ENCODE assay signal across 8 cellular contexts in the genomic region with DNA sequence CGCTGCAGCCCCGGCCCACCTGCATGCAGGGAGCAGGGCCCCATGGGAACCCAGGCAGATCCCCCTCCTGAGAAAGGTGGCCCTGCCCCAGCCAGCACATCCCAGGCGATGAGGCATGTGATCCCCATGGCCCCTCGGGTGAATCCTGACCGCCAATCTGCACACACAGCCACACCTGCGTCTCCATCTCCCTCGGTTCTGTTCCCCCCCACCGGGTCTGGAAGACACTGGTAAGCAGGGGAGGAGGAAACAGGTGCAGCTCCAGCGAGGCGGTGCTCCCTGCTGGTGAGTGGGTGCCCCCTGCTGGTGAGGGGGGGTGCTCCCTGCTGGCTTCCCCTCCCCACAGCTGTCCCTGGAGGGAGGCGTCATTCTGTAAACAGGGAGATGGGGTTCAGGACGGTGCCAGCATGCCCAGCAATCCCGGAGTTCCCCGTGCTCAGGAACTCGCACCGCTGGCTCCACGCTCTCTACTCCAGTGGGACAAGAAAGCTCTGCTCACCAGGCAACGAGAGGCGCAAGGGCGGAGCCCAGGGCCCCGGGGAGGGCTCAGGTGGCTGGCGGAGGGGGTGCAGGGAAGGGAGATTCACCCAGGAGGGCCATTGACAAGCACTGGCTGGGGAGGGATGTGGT. TPM values are rescaled to one million over a fixed set of nuclear protein-coding genes. Genes with fewer than 3 reads are reported as not detected.
DNase-seq lines count a peak whose midpoint lies in the region; FAIRE-seq lines count a peak whose summit lies in the region.

No MANE protein-coding gene starts in this region.

- H3K9me3 Mint-ChIP-seq in activated T-helper 2 cell treated with anti-CD3 and anti-CD28 coated beads, Interferon-gamma antibody, Interleukin-2, Interleukin-4, amounts not matched to agents 10 μg/mL and 5 μg/mL and 100 μg/mL, durations not matched to agents 14 hours and 24 hours and 36 hours: no peaks in the 10 kb centered on the region

- H3K27me3 Mint-ChIP-seq in activated T-helper 2 cell treated with anti-CD3 and anti-CD28 coated beads, Interferon-gamma antibody, Interleukin-2, Interleukin-4, amounts not matched to agents 10 μg/mL and 5 μg/mL and 100 μg/mL, durations not matched to agents 14 hours and 24 hours and 36 hours (ENCODE audit: low read depth): peaks cover 2% of the 10 kb centered on the region

- H3K36me3 Mint-ChIP-seq in activated T-helper 2 cell treated with anti-CD3 and anti-CD28 coated beads, Interferon-gamma antibody, Interleukin-2, Interleukin-4, amounts not matched to agents 10 μg/mL and 5 μg/mL and 100 μg/mL, durations not matched to agents 14 hours and 24 hours and 36 hours (ENCODE audit: low read depth): no peaks in the 10 kb centered on the region

- peak; percentile 85 for FAIRE-seq in urothelium cell line (lab: Jason Lieb, UNC)

- DNase-seq in AG08395 (ENCODE audit: low spot score) (peak; percentile 42), GM19240 (ENCODE audit: insufficient read length, low spot score) (peak; percentile 61), KG1 (lab: John Stamatoyannopoulos, UW) (peak; percentile 6), RPMI8226 (peak; percentile 94), germinal center (ENCODE audit: low spot score) (peak; percentile 85), posterior vena cava (ENCODE audit: low spot score) (peak; percentile 94), urothelium cell line (ENCODE audit: low spot score) (peak; percentile 79)
- peak; percentile 75 for DNase-seq in activated T-helper 2 cell treated with anti-CD3 and anti-CD28 coated beads, Interferon-gamma antibody, Interleukin-2, Interleukin-4, amounts not matched to agents 10 μg/mL and 5 μg/mL and 100 μg/mL, durations not matched to agents 14 hours and 24 hours and 36 hours (ENCODE audit: low spot score)

- no peak overlapping the region for H3K4me3 Mint-ChIP-seq in activated T-helper 2 cell treated with anti-CD3 and anti-CD28 coated beads, Interferon-gamma antibody, Interleukin-2, Interleukin-4, amounts not matched to agents 10 μg/mL and 5 μg/mL and 100 μg/mL, durations not matched to agents 14 hours and 24 hours and 36 hours (ENCODE audit: low read depth)

- peaks cover 7% of the 10 kb centered on the region for H3K4me1 Mint-ChIP-seq in activated T-helper 2 cell treated with anti-CD3 and anti-CD28 coated beads, Interferon-gamma antibody, Interleukin-2, Interleukin-4, amounts not matched to agents 10 μg/mL and 5 μg/mL and 100 μg/mL, durations not matched to agents 14 hours and 24 hours and 36 hours (ENCODE audit: low read depth)

- no peak overlapping the region for H3K27ac Mint-ChIP-seq in activated T-helper 2 cell treated with anti-CD3 and anti-CD28 coated beads, Interferon-gamma antibody, Interleukin-2, Interleukin-4, amounts not matched to agents 10 μg/mL and 5 μg/mL and 100 μg/mL, durations not matched to agents 14 hours and 24 hours and 36 hours

- intact Hi-C loops in activated T-helper 2 cell treated with anti-CD3 and anti-CD28 coated beads, Interferon-gamma antibody, Interleukin-2, Interleukin-4, amounts not matched to agents 10 μg/mL and 5 μg/mL and 100 μg/mL, durations not matched to agents 14 hours and 24 hours and 36 hours (cut with micrococcal nuclease): loop anchor here (1.0 kb wide), 1 partner anchor 217 kb away; no protein-coding TSS in a partner anchor
- intact Hi-C loops in posterior vena cava (cut with DNase I): loop anchor here in 1 of 2 donors (5.0 kb wide), 1 partner anchor 218 kb away; no protein-coding TSS in a partner anchor

RNA-seq across cellular contexts. Expression of a gene that starts 28.4 kb away (rescaled TPM):
- 31.1 and 31.9 TPM in 2 replicates for total RNA-seq in activated T-helper 2 cell treated with anti-CD3 and anti-CD28 coated beads, Interferon-gamma antibody, Interleukin-2, Interleukin-4, amounts not matched to agents 10 μg/mL and 5 μg/mL and 100 μg/mL, durations not matched to agents 14 hours and 24 hours and 36 hours
- 10 to 100 TPM; 23.8 to 34.6 TPM for total RNA-seq in posterior vena cava

Comparison
In these comparisons a context has a peak if more than half of its experiments do, and no peak if none do; other contexts are left out.
1. Peak in every context shown above with its lines: DNase-seq.
2. DNase-seq: peak in every context shown above with its lines; median percentile 94 in RPMI8226; 94 in posterior vena cava; 85 in germinal center; 79 in urothelium cell line; 75 in activated T-helper 2 cell treated with anti-CD3 and anti-CD28 coated beads, Interferon-gamma antibody, Interleukin-2, Interleukin-4, amounts not matched to agents 10 μg/mL and 5 μg/mL and 100 μg/mL, durations not matched to agents 14 hours and 24 hours and 36 hours; 61 in GM19240; 42 in AG08395; 6 in KG1.